9 cellular contexts compared by ENCODE assay signal in genomic region chr1:45929257-45929687, GRCh38.
DNase-seq lines count a peak whose midpoint lies in the region; TF ChIP-seq lines count a peak whose summit lies in the region.
"Had no signal": no experiment of that assay in that cellular context is flagged by ENCODE, and none has a peak within 500 bp of the region (broad histone marks: within the 10 kb centered on the region; RNA-seq: fewer than 3 reads in every experiment).

No MANE protein-coding gene starts in this region.

- H3K27ac Mint-ChIP-seq in brain (peak overlapping the region in 3 of 5 experiments; percentile 71 to 93 (median 90)), mesothelial cell of epicardium (peak overlapping the region; percentile 77)

- H3K4me3 Mint-ChIP-seq in brain: no peak overlapping the region
- H3K4me3 Mint-ChIP-seq in mesothelial cell of epicardium: no peak overlapping the region

- no peaks in the 10 kb centered on the region for H3K9me3 Mint-ChIP-seq in brain
- no peaks in the 10 kb centered on the region for H3K9me3 Mint-ChIP-seq in mesothelial cell of epicardium

- DNase-seq in EH (ENCODE audit: low read depth) (peak; percentile 76), MV-4-11 (lab: John Stamatoyannopoulos, UW) (peak; percentile 11), mesothelial cell of epicardium (ENCODE audit: low spot score in 2 of 2, unreplicated experiment in 2 of 2) (no peak), occipital lobe (lab: John Stamatoyannopoulos, UW) (no peak), GM20000 (ENCODE audit: low spot score) (no peak)
- no peak for DNase-seq in NK-92 treated with Interleukin-12 subunit alpha and Interleukin-12 subunit beta, amount 100 ng/mL, for 24 hours (lab: John Stamatoyannopoulos, UW)
- DNase-seq in activated CD8-positive, alpha-beta memory T cell treated with anti-CD3 and anti-CD28 coated beads, Interleukin-2, amount 50 U/mL, for 48 hours: no peak
- DNase-seq: NCI-H2171 had no signal

- H3K27me3 Mint-ChIP-seq in brain (no peaks in the 10 kb centered on the region), mesothelial cell of epicardium (ENCODE audit: low read depth) (peaks cover 13% of the 10 kb centered on the region)

- H3K4me1 Mint-ChIP-seq in brain (peaks cover 44% of the 10 kb centered on the region), mesothelial cell of epicardium (peaks cover 32% of the 10 kb centered on the region)

- TF ChIP-seq CTCF in brain (conservative IDR thresholded peaks at IDR 0.05) (no peak), mesothelial cell of epicardium (IDR thresholded peaks at IDR 0.05; ENCODE audit: unreplicated experiment) (no peak), GM20000 (IDR thresholded peaks at IDR 0.05; ENCODE audit: extremely low read depth, missing control alignments) (no peak)

- H3K36me3 Mint-ChIP-seq in brain (peaks cover 10% of the 10 kb centered on the region), mesothelial cell of epicardium (no peaks in the 10 kb centered on the region)

Comparison
In these comparisons a context has a peak if more than half of its experiments do, and no peak if none do; other contexts are left out.
1. DNase-seq: peak in EH (single experiment) and MV-4-11 (single experiment); none in mesothelial cell of epicardium (0 of 2), NK-92 treated with Interleukin-12 subunit alpha and Interleukin-12 subunit beta, amount 100 ng/mL, for 24 hours (single experiment), occipital lobe (single experiment), GM20000 (single experiment) and activated CD8-positive, alpha-beta memory T cell treated with anti-CD3 and anti-CD28 coated beads, Interleukin-2, amount 50 U/mL, for 48 hours (single experiment).